12 cellular contexts compared by ENCODE assay signal in genomic region chr13:42393573-42394360, GRCh38.
A peak's percentile ranks its signal among the peaks of the same experiment; 100 is the strongest.
DNase-seq lines count a peak whose midpoint lies in the region; ATAC-seq lines count a peak whose summit lies in the region.
"Had no signal": no experiment of that assay in that cellular context is flagged by ENCODE, and none has a peak within 500 bp of the region (broad histone marks: within the 10 kb centered on the region; RNA-seq: fewer than 3 reads in every experiment).

No MANE protein-coding gene starts in this region.

- H3K4me1 Mint-ChIP-seq in activated naive CD4-positive, alpha-beta T cell treated with anti-CD3 and anti-CD28 coated beads for 36 hours (ENCODE audit: low read depth) = peaks cover 71% of the 10 kb centered on the region

- H3K9me3 Mint-ChIP-seq in activated naive CD4-positive, alpha-beta T cell treated with anti-CD3 and anti-CD28 coated beads for 36 hours = no peaks in the 10 kb centered on the region
- peaks cover 3 to 5% of the 10 kb centered on the region in 2 donors for H3K9me3 Mint-ChIP-seq in activated naive CD4-positive, alpha-beta T cell treated with anti-CD3 and anti-CD28 coated beads, Interleukin-2, amount 50 U/mL, for 72 hours
- H3K9me3 Mint-ChIP-seq: endodermal cell had no signal

- peak overlapping the region; percentile 100 for H3K27ac Mint-ChIP-seq in activated naive CD4-positive, alpha-beta T cell treated with anti-CD3 and anti-CD28 coated beads for 36 hours
- peak overlapping the region; percentile 98 to 99 for H3K27ac Mint-ChIP-seq in activated naive CD4-positive, alpha-beta T cell treated with anti-CD3 and anti-CD28 coated beads, Interleukin-2, amount 50 U/mL, for 72 hours
- H3K27ac Mint-ChIP-seq: endodermal cell had no signal

- peak; percentile 36 for DNase-seq in activated naive CD4-positive, alpha-beta T cell treated with anti-CD3 and anti-CD28 coated beads for 36 hours
- no peak for DNase-seq in activated naive CD4-positive, alpha-beta T cell (lab: John Stamatoyannopoulos, UW)
- DNase-seq in activated naive CD4-positive, alpha-beta T cell treated with anti-CD3 and anti-CD28 coated beads, Interleukin-2, amount 50 U/mL, for 72 hours (ENCODE audit: low spot score in 2 of 2) = no peak
- no peak for DNase-seq in stimulated activated naive CD8-positive, alpha-beta T cell treated with anti-CD3 and anti-CD28 coated beads, Interleukin-15, Interleukin-2, amounts not matched to agents 100 U/mL and 50 U/mL, for 24 hours
- no peak for DNase-seq in SK-N-DZ (ENCODE audit: low spot score)
- DNase-seq: brain microvascular endothelial cell, endodermal cell, left colon, PC-9 had no signal

- intact Hi-C loops in activated naive CD4-positive, alpha-beta T cell treated with anti-CD3 and anti-CD28 coated beads for 36 hours (cut with micrococcal nuclease) = loop anchor here (1.0 to 10.0 kb wide), 11 partner anchors 12 to 929 kb away; partner anchors contain the start of genes DGKH and EPSTI1

- peak overlapping the region; percentile 84 for H3K4me3 Mint-ChIP-seq in activated naive CD4-positive, alpha-beta T cell treated with anti-CD3 and anti-CD28 coated beads for 36 hours
- H3K4me3 Mint-ChIP-seq: endodermal cell had no signal

- CTCF ChIA-PET in activated naive CD4-positive, alpha-beta T cell treated with anti-CD3 and anti-CD28 coated beads for 36 hours (lab: Charles Lee) = interaction anchor here (0.9 to 2.1 kb wide), 8 partner anchors 10 to 61 kb away, joined by 3 to 9 read pairs (median 4); no protein-coding TSS in a partner anchor

- H3K27me3 Mint-ChIP-seq in activated naive CD4-positive, alpha-beta T cell treated with anti-CD3 and anti-CD28 coated beads for 36 hours (ENCODE audit: low read depth) = no peaks in the 10 kb centered on the region

- ATAC-seq in HG02885 (IDR thresholded peaks at IDR 0.05; ENCODE audit: poor library complexity, unreplicated experiment) (peak; percentile 41), GM19324 (IDR thresholded peaks at IDR 0.05; ENCODE audit: low FRiP score, unreplicated experiment) (no peak), HG03097 (IDR thresholded peaks at IDR 0.05; ENCODE audit: low FRiP score, unreplicated experiment) (no peak)
- peak; percentile 35 to 62 for ATAC-seq in activated naive CD4-positive, alpha-beta T cell treated with anti-CD3 and anti-CD28 coated beads, Interleukin-2, amount 50 U/mL, for 72 hours
- peak; percentile 30 for ATAC-seq in stimulated activated naive CD8-positive, alpha-beta T cell treated with anti-CD3 and anti-CD28 coated beads, Interleukin-15, Interleukin-2, amounts not matched to agents 100 U/mL and 50 U/mL, for 24 hours

- H3K36me3 Mint-ChIP-seq in activated naive CD4-positive, alpha-beta T cell treated with anti-CD3 and anti-CD28 coated beads for 36 hours (ENCODE audit: low read depth) = peaks cover 3% of the 10 kb centered on the region
- peaks cover 23 to 42% of the 10 kb centered on the region in 2 donors for H3K36me3 Mint-ChIP-seq in activated naive CD4-positive, alpha-beta T cell treated with anti-CD3 and anti-CD28 coated beads, Interleukin-2, amount 50 U/mL, for 72 hours

Comparison
In these comparisons a context has a peak if more than half of its experiments do, and no peak if none do; other contexts are left out.
1. ATAC-seq: peak in HG02885 (single experiment), activated naive CD4-positive, alpha-beta T cell treated with anti-CD3 and anti-CD28 coated beads, Interleukin-2, amount 50 U/mL, for 72 hours (2 of 2) and stimulated activated naive CD8-positive, alpha-beta T cell treated with anti-CD3 and anti-CD28 coated beads, Interleukin-15, Interleukin-2, amounts not matched to agents 100 U/mL and 50 U/mL, for 24 hours (single experiment); none in GM19324 (single experiment) and HG03097 (single experiment).